In the genomic region with DNA sequence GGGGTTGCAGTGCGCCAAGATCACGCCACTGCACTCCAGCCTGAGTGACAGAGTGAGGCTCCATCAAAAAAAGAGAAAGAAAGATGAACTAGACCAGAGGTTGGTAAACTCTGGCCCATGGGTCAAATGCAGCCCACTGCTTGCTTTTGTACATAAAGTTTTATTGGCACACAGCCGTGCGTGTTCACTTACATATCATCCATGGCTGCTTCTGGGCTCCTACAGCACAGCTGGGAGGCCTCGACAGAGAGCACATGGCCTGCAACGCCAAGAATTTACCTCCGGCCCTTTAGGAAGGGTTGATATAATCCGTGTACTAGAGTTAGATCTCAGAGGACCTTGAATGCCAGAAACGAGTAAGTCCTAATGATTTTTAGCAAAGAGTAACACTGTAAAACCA, we compare ENCODE assay signal across 22 cellular contexts. TPM values are rescaled to one million over a fixed set of nuclear protein-coding genes. Genes with fewer than 3 reads are reported as not detected.
DNase-seq lines count a peak whose midpoint lies in the region; ATAC-seq, FAIRE-seq and TF ChIP-seq lines count a peak whose summit lies in the region.
"Had no signal": no experiment of that assay in that cellular context is flagged by ENCODE, and none has a peak within 500 bp of the region (broad histone marks: within the 10 kb centered on the region; RNA-seq: fewer than 3 reads in every experiment).

No MANE protein-coding gene starts in this region.

- H3K9me3 Mint-ChIP-seq in memory B cell: no peaks in the 10 kb centered on the region
- no peaks in the 10 kb centered on the region for H3K9me3 Mint-ChIP-seq in stimulated activated naive B cell treated with anti-CD40 and anti-IgM and Interleukin-4, amounts not matched to agents 10 μg/mL and 1 μg/mL and 100 μg/mL, for 72 hours
- H3K9me3 Mint-ChIP-seq: CD4-positive, CD25-positive, alpha-beta regulatory T cell; CD8-positive, alpha-beta T cell had no signal

- no peak for TF ChIP-seq POLR2A in HepG2 (IDR thresholded peaks at IDR 0.05; ENCODE audit: insufficient read depth in 1 of 2, low read depth in 2 of 2, low read length in 2 of 2)
- no peak for TF ChIP-seq POLR2A in right lobe of liver (IDR thresholded peaks at IDR 0.05)
- TF ChIP-seq POLR2A in Peyer's patch (IDR thresholded peaks at IDR 0.05): no peak

- DNase-seq in HepG2 (ENCODE audit: low spot score) (no peak), right lobe of liver (no peak), memory B cell (ENCODE audit: low spot score in 2 of 2) (no peak), Peyer's patch (no peak)
- DNase-seq in stimulated activated naive B cell treated with anti-CD40 and anti-IgM and Interleukin-4, amounts not matched to agents 10 μg/mL and 1 μg/mL and 100 μg/mL, for 72 hours: no peak
- DNase-seq: Caco-2; CD4-positive, CD25-positive, alpha-beta regulatory T cell; CD8-positive, alpha-beta T cell; DMS153; DND-41; H9 had no signal

- POLR2A ChIA-PET in HepG2 (lab: Yijun Ruan, JAX): no interaction called here

- no peak overlapping the region for H3K4me3 Mint-ChIP-seq in memory B cell
- no peak overlapping the region for H3K4me3 Mint-ChIP-seq in stimulated activated naive B cell treated with anti-CD40 and anti-IgM and Interleukin-4, amounts not matched to agents 10 μg/mL and 1 μg/mL and 100 μg/mL, for 72 hours
- H3K4me3 Mint-ChIP-seq: B cell; CD4-positive, CD25-positive, alpha-beta regulatory T cell; CD8-positive, alpha-beta T cell; GM23338; H9 had no signal

- H3K27me3 Mint-ChIP-seq in memory B cell: no peaks in the 10 kb centered on the region
- no peaks in the 10 kb centered on the region for H3K27me3 Mint-ChIP-seq in stimulated activated naive B cell treated with anti-CD40 and anti-IgM and Interleukin-4, amounts not matched to agents 10 μg/mL and 1 μg/mL and 100 μg/mL, for 72 hours
- H3K27me3 Mint-ChIP-seq: B cell; CD4-positive, CD25-positive, alpha-beta regulatory T cell had no signal

- H3K4me3 ChIP-seq in HepG2 (replicated peaks in 1 of 3; ENCODE audit: insufficient read depth in 1 of 3, low read depth in 2 of 3, low read length in 3 of 3) (no peak overlapping the region), right lobe of liver (no peak overlapping the region), Peyer's patch (no peak overlapping the region)
- H3K4me3 ChIP-seq: BLaER1, GM23338 had no signal

- ATAC-seq in HepG2 (no peak), right lobe of liver (no peak), memory B cell (ENCODE audit: low read depth) (no peak), HG02981 (IDR thresholded peaks at IDR 0.05; ENCODE audit: unreplicated experiment) (no peak)
- ATAC-seq in stimulated activated naive B cell treated with anti-CD40 and anti-IgM and Interleukin-4, amounts not matched to agents 10 μg/mL and 1 μg/mL and 100 μg/mL, for 72 hours (replicated peaks): no peak
- ATAC-seq: CD8-positive, alpha-beta T cell; GM23338; HCT116 had no signal

- WGBS in HepG2 (ENCODE audit: low lambda C conversion rate): 82% methylated on average over 9 of the region's 9 CpGs
- WGBS in right lobe of liver (ENCODE audit: insufficient coverage, low coverage, low lambda C conversion rate, missing lambda C conversion rate): 78% methylated on average over 7 of the region's 9 CpGs

- H3K36me3 ChIP-seq in HepG2 (replicated peaks in 1 of 2; ENCODE audit: control insufficient read depth in 1 of 2, insufficient read depth in 2 of 2, low read length in 2 of 2): no peaks in the 10 kb centered on the region
- no peaks in the 10 kb centered on the region for H3K36me3 ChIP-seq in right lobe of liver
- no peaks in the 10 kb centered on the region for H3K36me3 ChIP-seq in Peyer's patch

- H3K79me2 ChIP-seq in HepG2 (ENCODE audit: insufficient read depth, low read length): no peaks in the 10 kb centered on the region

- peaks cover 16% of the 10 kb centered on the region for H3K4me1 Mint-ChIP-seq in memory B cell
- H3K4me1 Mint-ChIP-seq in stimulated activated naive B cell treated with anti-CD40 and anti-IgM and Interleukin-4, amounts not matched to agents 10 μg/mL and 1 μg/mL and 100 μg/mL, for 72 hours: peaks cover 25 to 40% of the 10 kb centered on the region in 2 donors
- H3K4me1 Mint-ChIP-seq: CD4-positive, CD25-positive, alpha-beta regulatory T cell had no signal

- no peak for TF ChIP-seq CTCF in HepG2 (CRISPR knock-in tag; IDR thresholded peaks at IDR 0.05)
- TF ChIP-seq CTCF in right lobe of liver (IDR thresholded peaks at IDR 0.05): no peak
- TF ChIP-seq CTCF in Peyer's patch (IDR thresholded peaks at IDR 0.05): no peak

- no peaks in the 10 kb centered on the region for H3K27me3 ChIP-seq in HepG2 (ENCODE audit: control insufficient read depth in 1 of 2, insufficient read depth in 2 of 2, low read length in 2 of 2)
- H3K27me3 ChIP-seq in right lobe of liver: no peaks in the 10 kb centered on the region
- H3K27me3 ChIP-seq in Peyer's patch: no peaks in the 10 kb centered on the region
- H3K27me3 ChIP-seq: BLaER1 had no signal

- H3K4me2 ChIP-seq in HepG2 (ENCODE audit: low read depth, low read length): no peak overlapping the region
- H3K4me2 ChIP-seq: BLaER1, GM23338 had no signal

- H3K4me1 ChIP-seq in HepG2 (ENCODE audit: insufficient read depth, low read length): peaks cover 18% of the 10 kb centered on the region
- no peaks in the 10 kb centered on the region for H3K4me1 ChIP-seq in right lobe of liver
- no peaks in the 10 kb centered on the region for H3K4me1 ChIP-seq in Peyer's patch
- H3K4me1 ChIP-seq: Caco-2 had no signal

- peak overlapping the region; percentile 66 for H3K27ac Mint-ChIP-seq in memory B cell
- peak overlapping the region; percentile 15 for H3K27ac Mint-ChIP-seq in stimulated activated naive B cell treated with anti-CD40 and anti-IgM and Interleukin-4, amounts not matched to agents 10 μg/mL and 1 μg/mL and 100 μg/mL, for 72 hours
- H3K27ac Mint-ChIP-seq: CD4-positive, CD25-positive, alpha-beta regulatory T cell; CD8-positive, alpha-beta T cell; GM23338 had no signal

- H3K36me3 Mint-ChIP-seq in memory B cell: peaks cover 15% of the 10 kb centered on the region
- peaks cover 3 to 13% of the 10 kb centered on the region in 2 donors for H3K36me3 Mint-ChIP-seq in stimulated activated naive B cell treated with anti-CD40 and anti-IgM and Interleukin-4, amounts not matched to agents 10 μg/mL and 1 μg/mL and 100 μg/mL, for 72 hours
- H3K36me3 Mint-ChIP-seq: CD8-positive, alpha-beta T cell had no signal

- CTCF ChIA-PET in HepG2 (lab: Yijun Ruan, JAX; ENCODE audit: low intra/inter-chr PET ratio, low total read pairs): no interaction called here

- BruUV-seq in HepG2 (replicated peaks; lab: Mats Ljungman, UMichigan): no TSS peak

- no peak overlapping the region for H3K9ac ChIP-seq in HepG2 (ENCODE audit: insufficient read depth, low read depth, low read length)
- H3K9ac ChIP-seq: BLaER1 had no signal

- H3K27ac ChIP-seq in HepG2 (ENCODE audit: extremely low read length, insufficient read depth, low read length) (no peak overlapping the region), right lobe of liver (no peak overlapping the region), Peyer's patch (no peak overlapping the region)
- H3K27ac ChIP-seq: 22Rv1, BLaER1, C4-2B had no signal

- no peak for TF ChIP-seq RAD21 in HepG2 (CRISPR knock-in tag; IDR thresholded peaks at IDR 0.05)

- no peaks in the 10 kb centered on the region for H4K20me1 ChIP-seq in HepG2 (ENCODE audit: insufficient read depth, low read length)

- no peak for FAIRE-seq in HepG2 (lab: Jason Lieb, UNC)
- FAIRE-seq: A204.1, G401.6, GM12891, GM18507 had no signal

- peaks cover under 1% of the 10 kb centered on the region for H3K9me3 ChIP-seq in HepG2 (ENCODE audit: low read length)
- H3K9me3 ChIP-seq in right lobe of liver: no peaks in the 10 kb centered on the region
- H3K9me3 ChIP-seq in Peyer's patch: no peaks in the 10 kb centered on the region
- H3K9me3 ChIP-seq: Caco-2 had no signal

- in situ Hi-C loops in HepG2 (cut with HindIII; ENCODE audit: extremely low pct_ligation_motif_present, low pct_unique_long_range_greater_than_20kb): loop anchor here (10.0 kb wide), 1 partner anchor 228 kb away; no protein-coding TSS in a partner anchor

- intact Hi-C loops in HepG2 (cut with micrococcal nuclease; ENCODE audit: unreplicated experiment) (no loop called here), right lobe of liver (cut with DNase I) (loop anchor here (10.0 kb wide), 2 partner anchors 208 to 218 kb away; partner anchors contain the start of gene ZNF556 (in 1 of the 2))

- H2AFZ ChIP-seq in HepG2 (ENCODE audit: low read length): no peak overlapping the region
- H2AFZ ChIP-seq: GM23338 had no signal

- TF ChIP-seq EP300 in HepG2 (IDR thresholded peaks at IDR 0.05; ENCODE audit: low read depth in 2 of 2, low read length in 2 of 2) (no peak), HepG2 (CRISPR knock-in tag; IDR thresholded peaks at IDR 0.05; ENCODE audit: borderline replicate concordance) (no peak)

TF ChIP-seq in HepG2, 621 proteins besides CTCF, POLR2A, EP300 and RAD21 (continues in another document):
- TF ChIP-seq ZNF839 (CRISPR knock-in tag; IDR thresholded peaks at IDR 0.05; ENCODE audit: borderline replicate concordance): no peak

RNA-seq across cellular contexts. Expression of gene GNG7, which starts 46.0 kb away (rescaled TPM):
- 1.4 and 1.7 TPM in 2 replicates for total RNA-seq in HepG2 (2016; rRNA removed; fragmentation: Illumina TruSeq; extraction: Trizol)
- 1.3 and 2.3 TPM in 2 replicates for total RNA-seq in HepG2 (2016; cell fraction: cytosol; rRNA removed; fragmentation: Illumina TruSeq; extraction: Trizol; ENCODE audit: low read depth)
- 1.3 and 1.7 TPM in 2 replicates for total RNA-seq in HepG2 (2016; cell fraction: insoluble cytoplasmic fraction; rRNA removed; fragmentation: Illumina TruSeq; extraction: Trizol)
- total RNA-seq in HepG2 (2016; cell fraction: membrane; rRNA removed; fragmentation: Illumina TruSeq; extraction: Trizol): 2.6 and 3.1 TPM in 2 replicates
- 1.5 TPM in 2 replicates for total RNA-seq in HepG2 (2016; cell fraction: nucleus; rRNA removed; fragmentation: Illumina TruSeq; extraction: Trizol)
- 3.3 and 3.9 TPM in 2 replicates for polyA plus RNA-seq in HepG2 (2011; rRNA removed)
- 3.1 and 3.7 TPM in 2 replicates for polyA plus RNA-seq in HepG2 (2011; cell fraction: cytosol; rRNA removed)
- polyA plus RNA-seq in HepG2 (2011; cell fraction: nucleus; rRNA removed): 6.7 and 7.8 TPM in 2 replicates
- 2.6 and 4.5 TPM in 2 replicates for polyA plus RNA-seq in HepG2 (2012)
- polyA plus RNA-seq in HepG2 (2016; cell fraction: cytosol; fragmentation: Illumina TruSeq; extraction: Trizol; ENCODE audit: low read depth): 7.6 and 10.4 TPM in 2 replicates
- 3.9 and 5.5 TPM in 2 replicates for polyA plus RNA-seq in HepG2 (2016; cell fraction: insoluble cytoplasmic fraction; fragmentation: Illumina TruSeq; extraction: Trizol; ENCODE audit: low read depth)
- polyA plus RNA-seq in HepG2 (2016; cell fraction: membrane; fragmentation: Illumina TruSeq; extraction: Trizol; ENCODE audit: low read depth): 6.5 and 9.8 TPM in 2 replicates
- 7.6 and 8.6 TPM in 2 replicates for polyA plus RNA-seq in HepG2 (2016; cell fraction: nucleus; fragmentation: Illumina TruSeq; extraction: Trizol; ENCODE audit: insufficient read depth, low read depth)
- polyA minus RNA-seq in HepG2 (2011; rRNA and poly(A)+ RNA removed; ENCODE audit: low replicate concordance): 1.2 TPM in 1 of 2 replicates, not detected in the other
- 1.2 and 1.7 TPM in 2 replicates for polyA minus RNA-seq in HepG2 (2011; cell fraction: cytosol; rRNA and poly(A)+ RNA removed)
- 1.1 and 1.2 TPM in 2 replicates for polyA minus RNA-seq in HepG2 (2011; cell fraction: nucleus; rRNA and poly(A)+ RNA removed)
- total RNA-seq in right lobe of liver: 1 to 10 TPM; 1.3 to 3.7 (median 2.3) TPM
- 10 to 100 TPM in 1 of 4 donors, 1 to 10 TPM in 3; 1.2 to 14.9 (median 2.0) TPM for total RNA-seq in Peyer's patch
